In genomic region chr2:75647771-75648170, GRCh38 we compare ENCODE assay signal across 9 cellular contexts. TPM values are rescaled to one million over a fixed set of nuclear protein-coding genes. Genes with fewer than 3 reads are reported as not detected.
DNase-seq lines count a peak whose midpoint lies in the region; ATAC-seq, FAIRE-seq and TF ChIP-seq lines count a peak whose summit lies in the region.
"Had no signal": no experiment of that assay in that cellular context is flagged by ENCODE, and none has a peak within 500 bp of the region (broad histone marks: within the 10 kb centered on the region; RNA-seq: fewer than 3 reads in every experiment).

No MANE protein-coding gene starts in this region.

- H3K4me2 ChIP-seq in mesenchymal stem cell (ENCODE audit: low read length, poor library complexity, severe bottlenecking), result no peak overlapping the region

- H3K4me3 ChIP-seq in AG10803 (ENCODE audit: low read length), result peak overlapping the region; percentile 88
- peak overlapping the region; percentile 80 for H3K4me3 ChIP-seq in HFF-Myc (replicated peaks; ENCODE audit: low read depth, low read length)
- H3K4me3 ChIP-seq in mesenchymal stem cell (ENCODE audit: insufficient read depth in 1 of 2, low read depth in 1 of 2, low read length in 2 of 2), result peak overlapping the region in 1 of 2 experiments; percentile 93

- H3K27me3 ChIP-seq in mesenchymal stem cell (ENCODE audit: control insufficient read depth in 1 of 2, insufficient read depth in 1 of 2, low read length in 2 of 2), result no peaks in the 10 kb centered on the region

- H3K4me1 Mint-ChIP-seq in activated naive CD8-positive, alpha-beta T cell treated with anti-CD3 and anti-CD28 coated beads, Interleukin-2, amount 50 U/mL, for 24 hours, result peaks cover 30% of the 10 kb centered on the region

- TF ChIP-seq CTCF in AG10803 (conservative IDR thresholded peaks at IDR 0.05; ENCODE audit: low read length), result no peak
- TF ChIP-seq CTCF in HFF-Myc (IDR thresholded peaks at IDR 0.05; ENCODE audit: low read depth, low read length, missing control alignments), result no peak

- H4K91ac ChIP-seq in mesenchymal stem cell (ENCODE audit: low read length), result no peak overlapping the region

- H3K9me3 Mint-ChIP-seq in activated naive CD8-positive, alpha-beta T cell treated with anti-CD3 and anti-CD28 coated beads, Interleukin-2, amount 50 U/mL, for 24 hours, result no peaks in the 10 kb centered on the region

- peaks cover 20% of the 10 kb centered on the region for H3K79me1 ChIP-seq in mesenchymal stem cell (replicated peaks; ENCODE audit: low read length, poor library complexity, severe bottlenecking)

- peak overlapping the region; percentile 91 for H3K9ac ChIP-seq in mesenchymal stem cell (ENCODE audit: low read length)

- TF ChIP-seq POLR2A in GM12892 (IDR thresholded peaks at IDR 0.05; ENCODE audit: low read depth, low read length), result no peak

- WGBS in mesenchymal stem cell, result 100% methylated on average over 1 of the region's 3 CpGs

- H3K27ac Mint-ChIP-seq in activated naive CD8-positive, alpha-beta T cell treated with anti-CD3 and anti-CD28 coated beads, Interleukin-2, amount 50 U/mL, for 24 hours, result peak overlapping the region; percentile 90

- no peak overlapping the region for H2BK5ac ChIP-seq in mesenchymal stem cell (ENCODE audit: low read depth, low read length, poor library complexity, severe bottlenecking)

- H3K27ac ChIP-seq in mesenchymal stem cell (ENCODE audit: low read length, poor library complexity, severe bottlenecking), result no peak overlapping the region

- no peak overlapping the region for H2BK120ac ChIP-seq in mesenchymal stem cell (ENCODE audit: low read depth, low read length)

- no peak overlapping the region for H4K8ac ChIP-seq in mesenchymal stem cell (ENCODE audit: low read length)

- H3K9me3 ChIP-seq in mesenchymal stem cell (ENCODE audit: control insufficient read depth, low read length), result no peaks in the 10 kb centered on the region

- no peak overlapping the region for H2AFZ ChIP-seq in mesenchymal stem cell (ENCODE audit: low read depth, low read length)

- DNase-seq in AG10803 (ENCODE audit: low read depth), result no peak
- no peak for DNase-seq in HFF-Myc (ENCODE audit: extremely low read depth, low read depth)
- peak; percentile 7 for DNase-seq in activated naive CD8-positive, alpha-beta T cell treated with anti-CD3 and anti-CD28 coated beads, Interleukin-2, amount 50 U/mL, for 24 hours
- DNase-seq in mesenchymal stem cell, result peak; percentile 25
- DNase-seq in H4 (ENCODE audit: low spot score), result no peak
- no peak for DNase-seq in GM12892 (ENCODE audit: insufficient read length)
- DNase-seq in ACHN, result no peak
- no peak for DNase-seq in SK-N-DZ (ENCODE audit: low spot score)
- DNase-seq: NCI-H2171 treated with DMSO at 0.1 percent for 48 hours had no signal

- no peak overlapping the region for H2AK5ac ChIP-seq in mesenchymal stem cell (ENCODE audit: low read length, severe bottlenecking)

- H3K4ac ChIP-seq in mesenchymal stem cell (ENCODE audit: low read depth in 1 of 2, low read length in 2 of 2), result no peak overlapping the region

- H3K36me3 ChIP-seq in mesenchymal stem cell (ENCODE audit: control insufficient read depth in 1 of 2, insufficient read depth in 2 of 2, low read depth in 1 of 2, low read length in 2 of 2), result peaks cover 15 to 42% of the 10 kb centered on the region in 2 experiments

- no peak for FAIRE-seq in GM12892 (lab: Jason Lieb, UNC)

- peak overlapping the region; percentile 93 for H3K4me3 Mint-ChIP-seq in activated naive CD8-positive, alpha-beta T cell treated with anti-CD3 and anti-CD28 coated beads, Interleukin-2, amount 50 U/mL, for 24 hours

- H3K18ac ChIP-seq in mesenchymal stem cell (ENCODE audit: low read depth in 1 of 2, low read length in 2 of 2), result no peak overlapping the region

- in situ Hi-C loops in ACHN (cut with HindIII; ENCODE audit: low pct_ligation_motif_present, low pct_unique_long_range_greater_than_20kb, low sequenced_read_pairs), result no loop called here

- H2BK15ac ChIP-seq in mesenchymal stem cell (ENCODE audit: low read depth, poor library complexity, severe bottlenecking), result no peak overlapping the region

- H3K23ac ChIP-seq in mesenchymal stem cell (ENCODE audit: low read length in 2 of 2), result no peak overlapping the region

- no peaks in the 10 kb centered on the region for H3K27me3 Mint-ChIP-seq in activated naive CD8-positive, alpha-beta T cell treated with anti-CD3 and anti-CD28 coated beads, Interleukin-2, amount 50 U/mL, for 24 hours

- H3K4me1 ChIP-seq in mesenchymal stem cell (ENCODE audit: control insufficient read depth, insufficient read depth, low read depth, low read length), result peaks cover 2% of the 10 kb centered on the region

- H3K14ac ChIP-seq in mesenchymal stem cell (ENCODE audit: low read length in 2 of 2), result no peak overlapping the region

- ATAC-seq in activated naive CD8-positive, alpha-beta T cell treated with anti-CD3 and anti-CD28 coated beads, Interleukin-2, amount 50 U/mL, for 24 hours, result no peak

- no peak overlapping the region for H2BK12ac ChIP-seq in mesenchymal stem cell (ENCODE audit: low read length in 2 of 2)

- peaks cover 33% of the 10 kb centered on the region for H3K36me3 Mint-ChIP-seq in activated naive CD8-positive, alpha-beta T cell treated with anti-CD3 and anti-CD28 coated beads, Interleukin-2, amount 50 U/mL, for 24 hours (ENCODE audit: low read depth)

RNA-seq across cellular contexts. Expression of gene MRPL19, which starts 1.2 kb away (rescaled TPM):
- polyA plus RNA-seq in mesenchymal stem cell (2013, experiment 1 of 2), result 32.6 TPM
- 32.9 TPM for polyA plus RNA-seq in mesenchymal stem cell (2013, experiment 2 of 2)
- 67.9 and 70.2 TPM in 2 replicates for total RNA-seq in H4 (2014; rRNA removed; shearing (Covaris generic))
- 39.0 TPM for polyA plus RNA-seq in GM12892 (2012; ENCODE audit: missing spikeins)
- polyA plus RNA-seq in SK-N-DZ (2014; cell fraction: cytosol; rRNA removed), result 43.6 and 57.3 TPM in 2 replicates
- 25.4 and 37.1 TPM in 2 replicates for polyA plus RNA-seq in SK-N-DZ (2014; cell fraction: nucleus; rRNA removed)

Comparison
In these comparisons a context has a peak if more than half of its experiments do, and no peak if none do; other contexts are left out.
1. DNase-seq: peak in activated naive CD8-positive, alpha-beta T cell treated with anti-CD3 and anti-CD28 coated beads, Interleukin-2, amount 50 U/mL, for 24 hours (single experiment) and mesenchymal stem cell (single experiment); none in AG10803 (single experiment), HFF-Myc (single experiment), H4 (single experiment), GM12892 (single experiment), ACHN (single experiment) and SK-N-DZ (single experiment).